In the genomic region with DNA sequence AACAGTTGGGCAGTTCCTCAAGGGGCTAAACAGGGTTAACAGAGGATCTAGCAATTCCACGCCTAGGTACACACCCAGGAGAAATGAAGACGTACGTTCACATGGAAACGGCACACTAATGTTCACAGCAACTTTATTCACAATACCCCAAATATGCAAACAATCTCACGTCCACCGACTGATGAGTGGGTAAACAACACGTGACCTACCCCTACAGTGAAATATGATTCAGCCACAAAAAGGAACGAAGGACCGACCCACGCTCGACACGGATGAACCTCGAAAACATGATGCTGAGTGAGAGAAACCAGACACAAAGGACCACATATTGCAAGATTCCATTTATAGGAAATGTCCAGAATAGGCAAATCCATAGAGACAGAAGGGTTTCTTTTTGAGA, we compare ENCODE assay signal across 10 cellular contexts.
A peak's percentile ranks its signal among the peaks of the same experiment; 100 is the strongest.
DNase-seq lines count a peak whose midpoint lies in the region; ATAC-seq and TF ChIP-seq lines count a peak whose summit lies in the region.
"Had no signal": no experiment of that assay in that cellular context is flagged by ENCODE, and none has a peak within 500 bp of the region (broad histone marks: within the 10 kb centered on the region; RNA-seq: fewer than 3 reads in every experiment).

No MANE protein-coding gene starts in this region.

- peaks cover 23% of the 10 kb centered on the region for H3K36me3 Mint-ChIP-seq in activated B cell treated with CpG ODN at 0.5 μM for 24 hours (ENCODE audit: low read depth)
- peaks cover 36% of the 10 kb centered on the region for H3K36me3 Mint-ChIP-seq in stimulated activated effector memory CD8-positive, alpha-beta T cell treated with anti-CD3 and anti-CD28 coated beads, Interleukin-12 subunit alpha, Interleukin-12 subunit beta, amount 100 ng/mL, for 72 hours

- CTCF ChIA-PET in activated B cell treated with CpG ODN at 0.5 μM for 24 hours (lab: Charles Lee): interaction anchor here (1.1 to 4.8 kb wide), 2 partner anchors 11 to 34 kb away, joined by 3 to 24 read pairs; no protein-coding TSS in a partner anchor

- peak overlapping the region; percentile 49 for H3K4me3 Mint-ChIP-seq in activated B cell treated with CpG ODN at 0.5 μM for 24 hours
- peak overlapping the region; percentile 80 for H3K4me3 Mint-ChIP-seq in stimulated activated effector memory CD8-positive, alpha-beta T cell treated with anti-CD3 and anti-CD28 coated beads, Interleukin-12 subunit alpha, Interleukin-12 subunit beta, amount 100 ng/mL, for 72 hours

- DNase-seq in NCI-H748 (lab: John Stamatoyannopoulos, UW; ENCODE audit: unreplicated experiment) (peak; percentile 49), NCI-H748 treated with DMSO at 0.1 percent for 48 hours (lab: John Stamatoyannopoulos, UW) (no peak), activated B cell treated with CpG ODN at 0.5 μM for 24 hours (no peak), fibroblast of the aortic adventitia (ENCODE audit: low read depth) (peak; percentile 25), NAMALWA (ENCODE audit: low spot score) (no peak), NCI-H2107 (lab: John Stamatoyannopoulos, UW) (no peak)
- DNase-seq in stimulated activated effector memory CD8-positive, alpha-beta T cell treated with anti-CD3 and anti-CD28 coated beads, Interleukin-12 subunit alpha, Interleukin-12 subunit beta, amount 100 ng/mL, for 72 hours (ENCODE audit: low spot score in 2 of 2): no peak
- DNase-seq: occipital lobe, SW 1271 had no signal

- no peaks in the 10 kb centered on the region for H3K9me3 Mint-ChIP-seq in activated B cell treated with CpG ODN at 0.5 μM for 24 hours
- H3K9me3 Mint-ChIP-seq in stimulated activated effector memory CD8-positive, alpha-beta T cell treated with anti-CD3 and anti-CD28 coated beads, Interleukin-12 subunit alpha, Interleukin-12 subunit beta, amount 100 ng/mL, for 72 hours: no peaks in the 10 kb centered on the region

- intact Hi-C loops in activated B cell treated with CpG ODN at 0.5 μM for 24 hours (cut with micrococcal nuclease): loop anchor here (10.0 kb wide), 1 partner anchor 540 kb away; a partner anchor contains a TSS

- H3K27ac Mint-ChIP-seq in activated B cell treated with CpG ODN at 0.5 μM for 24 hours: peak overlapping the region; percentile 4
- H3K27ac Mint-ChIP-seq in stimulated activated effector memory CD8-positive, alpha-beta T cell treated with anti-CD3 and anti-CD28 coated beads, Interleukin-12 subunit alpha, Interleukin-12 subunit beta, amount 100 ng/mL, for 72 hours: peak overlapping the region; percentile 45

- POLR2A ChIA-PET in activated B cell treated with CpG ODN at 0.5 μM for 24 hours (lab: Charles Lee): interaction anchor here (1.2 to 5.3 kb wide), 4 partner anchors 11 to 113 kb away, joined by 4 to 62 read pairs (median 20); a partner anchor contains a TSS

- peaks cover 82% of the 10 kb centered on the region for H3K4me1 Mint-ChIP-seq in activated B cell treated with CpG ODN at 0.5 μM for 24 hours
- H3K4me1 Mint-ChIP-seq in stimulated activated effector memory CD8-positive, alpha-beta T cell treated with anti-CD3 and anti-CD28 coated beads, Interleukin-12 subunit alpha, Interleukin-12 subunit beta, amount 100 ng/mL, for 72 hours: peaks cover 78% of the 10 kb centered on the region

- H3K27me3 Mint-ChIP-seq in activated B cell treated with CpG ODN at 0.5 μM for 24 hours: no peaks in the 10 kb centered on the region

- ATAC-seq in activated B cell treated with CpG ODN at 0.5 μM for 24 hours (ENCODE audit: low read depth): no peak
- ATAC-seq in stimulated activated effector memory CD8-positive, alpha-beta T cell treated with anti-CD3 and anti-CD28 coated beads, Interleukin-12 subunit alpha, Interleukin-12 subunit beta, amount 100 ng/mL, for 72 hours: no peak
- ATAC-seq in GM19395 (IDR thresholded peaks at IDR 0.05; ENCODE audit: unreplicated experiment): no peak

- H3K4me3 ChIP-seq in fibroblast of the aortic adventitia (ENCODE audit: low read depth, low read length): no peak overlapping the region

- no peak for TF ChIP-seq CTCF in activated B cell treated with CpG ODN at 0.5 μM for 24 hours (IDR thresholded peaks at IDR 0.05)
- TF ChIP-seq CTCF in fibroblast of the aortic adventitia (IDR thresholded peaks at IDR 0.05; ENCODE audit: insufficient read depth, low read length): no peak

Comparison
In these comparisons a context has a peak if more than half of its experiments do, and no peak if none do; other contexts are left out.
1. DNase-seq: peak in NCI-H748 (single experiment) and fibroblast of the aortic adventitia (single experiment); none in NCI-H748 treated with DMSO at 0.1 percent for 48 hours (single experiment), activated B cell treated with CpG ODN at 0.5 μM for 24 hours (single experiment), stimulated activated effector memory CD8-positive, alpha-beta T cell treated with anti-CD3 and anti-CD28 coated beads, Interleukin-12 subunit alpha, Interleukin-12 subunit beta, amount 100 ng/mL, for 72 hours (0 of 2), NAMALWA (single experiment) and NCI-H2107 (single experiment).